ENCODE assay signal across 14 cellular contexts in genomic region chr11:113446112-113446511, GRCh38. TPM values are rescaled to one million over a fixed set of nuclear protein-coding genes. Genes with fewer than 3 reads are reported as not detected.
DNase-seq lines count a peak whose midpoint lies in the region; ATAC-seq and TF ChIP-seq lines count a peak whose summit lies in the region.
"Had no signal": no experiment of that assay in that cellular context is flagged by ENCODE, and none has a peak within 500 bp of the region (broad histone marks: within the 10 kb centered on the region; RNA-seq: fewer than 3 reads in every experiment).

No MANE protein-coding gene starts in this region.

- TF ChIP-seq CTCF in brain microvascular endothelial cell (IDR thresholded peaks at IDR 0.05; ENCODE audit: low read depth, low read length, missing control alignments) = no peak
- no peak for TF ChIP-seq CTCF in tibial artery (IDR thresholded peaks at IDR 0.05)

- H3K36me3 Mint-ChIP-seq in activated T-cell treated with anti-CD3 and anti-CD28 coated beads, Interleukin-2, amount 50 U/mL, for 72 hours (ENCODE audit: insufficient read depth in 2 of 2) = no peaks in the 10 kb centered on the region

- H3K27ac ChIP-seq in brain microvascular endothelial cell = no peak overlapping the region
- H3K27ac ChIP-seq in tibial artery = no peak overlapping the region
- H3K27ac ChIP-seq: spleen, transverse colon had no signal

- no peaks in the 10 kb centered on the region for H3K4me1 ChIP-seq in tibial artery
- H3K4me1 ChIP-seq: spleen, transverse colon had no signal

- H3K4me3 ChIP-seq in brain microvascular endothelial cell (ENCODE audit: low read depth, low read length) (no peak overlapping the region), tibial artery (no peak overlapping the region)
- H3K4me3 ChIP-seq: spleen, transverse colon had no signal

- H3K27me3 ChIP-seq in brain microvascular endothelial cell (replicated peaks) = peaks cover 4% of the 10 kb centered on the region
- peaks cover 0 to 19% of the 10 kb centered on the region in 2 donors for H3K27me3 ChIP-seq in tibial artery
- H3K27me3 ChIP-seq: transverse colon had no signal

- H3K4me1 Mint-ChIP-seq in activated T-cell treated with anti-CD3 and anti-CD28 coated beads, Interleukin-2, amount 50 U/mL, for 72 hours (ENCODE audit: low read depth) = peaks cover 5% of the 10 kb centered on the region
- H3K4me1 Mint-ChIP-seq: central memory CD8-positive, alpha-beta T cell had no signal

- intact Hi-C loops in tibial artery (cut with DNase I; ENCODE audit: low total_unique reads) = no loop called here

- H3K9me3 ChIP-seq in tibial artery = no peaks in the 10 kb centered on the region
- H3K9me3 ChIP-seq: spleen, transverse colon had no signal

- peak overlapping the region in 1 of 2 donors; percentile 15 for H3K4me3 Mint-ChIP-seq in activated T-cell treated with anti-CD3 and anti-CD28 coated beads, Interleukin-2, amount 50 U/mL, for 72 hours
- H3K4me3 Mint-ChIP-seq: central memory CD8-positive, alpha-beta T cell had no signal

- peaks cover 25% of the 10 kb centered on the region for H3K27me3 Mint-ChIP-seq in activated T-cell treated with anti-CD3 and anti-CD28 coated beads, Interleukin-2, amount 50 U/mL, for 72 hours (ENCODE audit: low read depth)

- in situ Hi-C loops in brain microvascular endothelial cell (cut with HindIII; ENCODE audit: low pct_ligation_motif_present, low sequenced_read_pairs) = no loop called here

- no peaks in the 10 kb centered on the region for H3K9me3 Mint-ChIP-seq in activated T-cell treated with anti-CD3 and anti-CD28 coated beads, Interleukin-2, amount 50 U/mL, for 72 hours
- H3K9me3 Mint-ChIP-seq: central memory CD8-positive, alpha-beta T cell had no signal

- H3K36me3 ChIP-seq in brain microvascular endothelial cell (replicated peaks) = no peaks in the 10 kb centered on the region
- no peaks in the 10 kb centered on the region for H3K36me3 ChIP-seq in tibial artery
- H3K36me3 ChIP-seq: spleen, transverse colon had no signal

- peak; percentile 50 to 92 for ATAC-seq in activated T-cell treated with anti-CD3 and anti-CD28 coated beads, Interleukin-2, amount 50 U/mL, for 72 hours (replicated peaks in 1 of 2)
- peak; percentile 72 for ATAC-seq in HG03565 (IDR thresholded peaks at IDR 0.05; ENCODE audit: unreplicated experiment)
- ATAC-seq in GM18517 (IDR thresholded peaks at IDR 0.05; ENCODE audit: unreplicated experiment) = no peak

- peak; percentile 12 to 45 for DNase-seq in activated T-cell treated with anti-CD3 and anti-CD28 coated beads, Interleukin-2, amount 50 U/mL, for 72 hours
- DNase-seq in activated T-cell treated with anti-CD3 and anti-CD28 coated beads for 4 hours (no peak), brain microvascular endothelial cell (peak; percentile 14), stromal cell of bone marrow (ENCODE audit: low read depth) (peak; percentile 7), 8988T (no peak), tibial artery (no peak)
- DNase-seq: activated CD4-positive, alpha-beta T cell treated with anti-CD3 and anti-CD28 coated beads, Interleukin-2, amount 50 U/mL, for 1 hour; spleen; transverse colon had no signal

- no peak overlapping the region for H3K27ac Mint-ChIP-seq in activated T-cell treated with anti-CD3 and anti-CD28 coated beads, Interleukin-2, amount 50 U/mL, for 72 hours

RNA-seq across cellular contexts. Expression of gene DRD2, which starts 29.1 kb away (rescaled TPM):
- total RNA-seq in activated T-cell treated with anti-CD3 and anti-CD28 coated beads, Interleukin-2, amount 50 U/mL, for 72 hours = under 1 TPM; 0.12 to 0.30 TPM
- total RNA-seq: epithelial cell of proximal tubule, osteocyte, spleen had no signal

RNA-seq across cellular contexts. Expression of gene ANKK1, which starts 58.5 kb away (rescaled TPM):
- total RNA-seq in activated T-cell treated with anti-CD3 and anti-CD28 coated beads, Interleukin-2, amount 50 U/mL, for 72 hours = under 1 TPM; 0.12 to 0.79 TPM
- total RNA-seq: osteocyte had no signal

Comparison
In these comparisons a context has a peak if more than half of its experiments do, and no peak if none do; other contexts are left out.
1. DNase-seq: peak in activated T-cell treated with anti-CD3 and anti-CD28 coated beads, Interleukin-2, amount 50 U/mL, for 72 hours (2 of 2), brain microvascular endothelial cell (single experiment) and stromal cell of bone marrow (single experiment); none in activated T-cell treated with anti-CD3 and anti-CD28 coated beads for 4 hours (single experiment), 8988T (single experiment) and tibial artery (0 of 2).